ENCODE assay signal across 2 cellular contexts in the genomic region with DNA sequence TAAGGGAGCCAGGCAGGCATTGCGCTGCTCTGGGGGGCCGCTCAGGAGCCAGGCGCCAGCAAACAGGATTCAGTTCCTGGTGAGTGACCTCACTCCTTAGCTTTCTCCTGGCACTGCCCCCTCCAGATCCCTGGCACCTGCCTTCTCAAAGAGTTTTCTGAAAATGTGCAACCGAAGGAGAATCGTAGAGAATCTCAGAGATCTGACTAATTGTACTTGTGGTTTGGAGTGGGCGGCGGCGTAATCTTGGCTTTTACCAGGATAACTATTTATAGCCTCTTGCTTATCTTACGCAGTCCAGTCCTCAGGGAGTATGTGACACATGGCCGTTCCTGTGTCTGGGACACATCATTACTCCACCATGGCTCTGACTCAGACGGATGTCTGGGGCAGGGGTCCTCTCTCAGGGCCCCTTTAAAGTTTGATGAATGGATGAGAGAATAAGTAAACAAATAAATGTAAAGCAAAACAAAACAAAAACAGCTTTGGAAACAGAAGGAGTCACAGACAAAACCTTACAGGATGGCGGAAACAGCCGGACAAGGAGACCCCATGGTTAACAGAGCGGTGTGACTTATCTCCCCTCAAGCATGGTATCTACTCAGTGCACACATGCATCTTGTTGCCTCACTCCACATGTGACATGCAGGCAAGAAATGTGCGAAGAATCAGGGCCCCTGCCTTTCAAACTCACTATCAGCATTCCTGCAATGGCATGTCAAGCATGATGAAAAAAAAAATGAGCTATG.
TF ChIP-seq lines count a peak whose summit lies in the region.

No MANE protein-coding gene starts in this region.

TF ChIP-seq in GM12878, 131 proteins besides CTCF, POLR2A, EP300 and RAD21 (continued from another document):
- TF ChIP-seq, protein P1, sequence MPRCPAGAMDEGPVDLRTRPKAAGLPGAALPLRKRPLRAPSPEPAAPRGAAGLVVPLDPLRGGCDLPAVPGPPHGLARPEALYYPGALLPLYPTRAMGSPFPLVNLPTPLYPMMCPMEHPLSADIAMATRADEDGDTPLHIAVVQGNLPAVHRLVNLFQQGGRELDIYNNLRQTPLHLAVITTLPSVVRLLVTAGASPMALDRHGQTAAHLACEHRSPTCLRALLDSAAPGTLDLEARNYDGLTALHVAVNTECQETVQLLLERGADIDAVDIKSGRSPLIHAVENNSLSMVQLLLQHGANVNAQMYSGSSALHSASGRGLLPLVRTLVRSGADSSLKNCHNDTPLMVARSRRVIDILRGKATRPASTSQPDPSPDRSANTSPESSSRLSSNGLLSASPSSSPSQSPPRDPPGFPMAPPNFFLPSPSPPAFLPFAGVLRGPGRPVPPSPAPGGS (IDR thresholded peaks at IDR 0.05; ENCODE audit: borderline replicate concordance, insufficient read depth, low read depth, low read length, poor library complexity, severe bottlenecking) = peak; percentile 30
- TF ChIP-seq MEF2A (IDR thresholded peaks at IDR 0.05; ENCODE audit: insufficient read depth, low read depth, low read length) (peak; percentile 72), ASH2L (IDR thresholded peaks at IDR 0.05; ENCODE audit: borderline replicate concordance, low read depth) (no peak), ZNF274 (IDR thresholded peaks at IDR 0.05; ENCODE audit: insufficient read depth, insufficient read length) (no peak)

TF ChIP-seq in WTC11, 78 proteins besides CTCF, POLR2A, EP300 and RAD21 (continued from another document):
- TF ChIP-seq, protein P2, sequence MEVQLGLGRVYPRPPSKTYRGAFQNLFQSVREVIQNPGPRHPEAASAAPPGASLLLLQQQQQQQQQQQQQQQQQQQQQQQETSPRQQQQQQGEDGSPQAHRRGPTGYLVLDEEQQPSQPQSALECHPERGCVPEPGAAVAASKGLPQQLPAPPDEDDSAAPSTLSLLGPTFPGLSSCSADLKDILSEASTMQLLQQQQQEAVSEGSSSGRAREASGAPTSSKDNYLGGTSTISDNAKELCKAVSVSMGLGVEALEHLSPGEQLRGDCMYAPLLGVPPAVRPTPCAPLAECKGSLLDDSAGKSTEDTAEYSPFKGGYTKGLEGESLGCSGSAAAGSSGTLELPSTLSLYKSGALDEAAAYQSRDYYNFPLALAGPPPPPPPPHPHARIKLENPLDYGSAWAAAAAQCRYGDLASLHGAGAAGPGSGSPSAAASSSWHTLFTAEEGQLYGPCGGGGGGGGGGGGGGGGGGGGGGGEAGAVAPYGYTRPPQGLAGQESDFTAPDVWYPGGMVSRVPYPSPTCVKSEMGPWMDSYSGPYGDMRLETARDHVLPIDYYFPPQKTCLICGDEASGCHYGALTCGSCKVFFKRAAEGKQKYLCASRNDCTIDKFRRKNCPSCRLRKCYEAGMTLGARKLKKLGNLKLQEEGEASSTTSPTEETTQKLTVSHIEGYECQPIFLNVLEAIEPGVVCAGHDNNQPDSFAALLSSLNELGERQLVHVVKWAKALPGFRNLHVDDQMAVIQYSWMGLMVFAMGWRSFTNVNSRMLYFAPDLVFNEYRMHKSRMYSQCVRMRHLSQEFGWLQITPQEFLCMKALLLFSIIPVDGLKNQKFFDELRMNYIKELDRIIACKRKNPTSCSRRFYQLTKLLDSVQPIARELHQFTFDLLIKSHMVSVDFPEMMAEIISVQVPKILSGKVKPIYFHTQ (CRISPR knock-in tag; IDR thresholded peaks at IDR 0.05) = no peak
